Comparison of ENCODE assay signal across 12 cellular contexts in the genomic region with DNA sequence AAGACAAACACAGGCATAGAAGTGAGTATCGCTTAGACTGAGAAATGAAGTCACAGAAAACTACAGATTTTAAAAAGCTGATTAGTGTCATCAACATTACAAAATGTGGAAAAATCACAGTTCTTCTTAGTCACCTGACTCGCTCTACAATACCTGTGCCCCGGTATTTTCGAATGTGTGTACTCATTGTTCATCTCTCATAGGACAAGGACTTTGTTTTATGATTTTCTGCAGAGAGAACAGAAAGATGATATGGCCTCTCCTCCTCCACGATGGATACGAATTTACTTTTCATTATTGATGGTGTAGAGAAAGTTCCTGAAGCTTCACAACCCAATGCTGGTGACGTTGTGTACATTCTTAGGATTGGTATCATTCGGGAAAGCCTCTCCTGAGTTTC. TPM values are rescaled to one million over a fixed set of nuclear protein-coding genes. Genes with fewer than 3 reads are reported as not detected.
"Had no signal": no experiment of that assay in that cellular context is flagged by ENCODE, and none has a peak within 500 bp of the region (broad histone marks: within the 10 kb centered on the region; RNA-seq: fewer than 3 reads in every experiment).

No MANE protein-coding gene starts in this region.

- H2AFZ ChIP-seq: GM23248, GM23338 had no signal

- ATAC-seq: GM23338, HCT116 had no signal

- H3K9ac ChIP-seq: GM23248 had no signal

- H3K27ac ChIP-seq: GM23248 had no signal

- H3K9me3 ChIP-seq: HAP-1 had no signal

- DNase-seq: GM23248, GOT3, H7, H9, HCEC 1CT, HFFc6 had no signal

- H3K4me1 ChIP-seq: HAP-1 had no signal

- H3K4me2 ChIP-seq: GM23338 had no signal

- H3K36me3 ChIP-seq: HAP-1 had no signal

- H3K4me3 ChIP-seq: GM23248, GM23338, HAP-1 had no signal

- FAIRE-seq: H1, H54 had no signal

RNA-seq across cellular contexts. Expression of a gene that starts 29.4 kb away (rescaled TPM):
- total RNA-seq: H4 had no signal
